Comparison of ENCODE assay signal across 1 cellular context in the genomic region with DNA sequence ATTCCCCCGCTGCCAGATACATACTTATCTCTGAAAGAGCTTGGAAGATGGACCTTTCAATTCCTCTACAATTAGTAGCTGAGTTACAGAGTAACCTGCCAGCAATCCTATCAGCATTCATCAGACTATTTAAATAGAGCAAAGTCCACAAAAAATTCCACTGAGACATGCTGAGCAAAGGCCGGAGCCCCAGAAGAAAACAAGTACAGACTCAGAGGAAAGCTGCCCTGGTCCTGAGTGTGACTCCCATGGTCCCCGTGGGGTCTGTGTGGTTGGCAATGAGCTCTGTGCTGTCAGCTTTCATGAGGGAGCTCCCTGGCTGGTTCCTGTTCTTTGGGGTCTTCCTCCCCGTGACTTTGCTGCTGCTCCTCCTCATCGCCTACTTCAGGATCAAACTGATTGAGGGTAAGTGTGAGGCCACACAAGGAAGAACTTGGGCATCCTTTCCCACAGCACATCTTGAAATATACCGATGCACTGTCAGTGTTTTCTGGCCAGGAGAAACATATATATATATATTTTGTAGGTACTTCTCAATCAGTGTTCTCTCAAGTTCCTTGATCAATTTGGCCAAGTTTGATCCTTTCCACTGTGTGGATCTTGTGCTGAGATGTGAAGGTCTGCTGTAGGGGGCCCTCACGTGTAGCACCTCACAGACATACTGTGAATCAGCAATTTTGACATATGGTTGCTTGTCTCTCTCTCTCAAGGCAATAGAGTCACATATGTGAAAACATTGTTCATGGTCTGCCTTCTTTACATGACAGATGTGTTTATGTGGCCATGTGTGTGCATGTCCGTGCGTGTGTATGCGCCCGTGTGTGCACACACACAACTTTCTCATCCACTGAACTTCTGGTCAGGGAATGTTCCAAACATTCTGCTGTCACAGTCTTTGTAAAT.
TF ChIP-seq lines count a peak whose summit lies in the region.

SMLR1 (plus strand) TSS at position 160 of the 903 bp plus-strand sequence; CDS start at position 168, 8 bp downstream.

TF ChIP-seq in HepG2, 621 proteins besides CTCF, POLR2A, EP300 and RAD21 (continued from another document):
- TF ChIP-seq KLF9 (CRISPR knock-in tag; IDR thresholded peaks at IDR 0.05; ENCODE audit: low read depth) (no peak), NONO (IDR thresholded peaks at IDR 0.05) (no peak), NONO (CRISPR knock-in tag; conservative IDR thresholded peaks at IDR 0.05) (0 out of 2 replicates have a peak, but pooled peaks have one; percentile 16), FOXO1 (CRISPR knock-in tag; IDR thresholded peaks at IDR 0.05) (peak; percentile 89), FOXK2 (IDR thresholded peaks at IDR 0.05) (peak; percentile 77), KLF12 (CRISPR knock-in tag; IDR thresholded peaks at IDR 0.05; ENCODE audit: borderline replicate concordance) (no peak), ZBTB7B (CRISPR knock-in tag; IDR thresholded peaks at IDR 0.05) (peak; percentile 80; the same call in 1 of the 2 replicates), SRY (CRISPR knock-in tag; IDR thresholded peaks at IDR 0.05) (peak; percentile 47; the same call in 1 of the 2 replicates), MTERF4 (CRISPR knock-in tag; IDR thresholded peaks at IDR 0.05) (peak; percentile 94), ZNF672 (CRISPR knock-in tag; IDR thresholded peaks at IDR 0.05) (no peak), HOXA5 (CRISPR knock-in tag; IDR thresholded peaks at IDR 0.05) (peak; percentile 58; the same call in 1 of the 2 replicates), ZNF546 (CRISPR knock-in tag; conservative IDR thresholded peaks at IDR 0.05) (no peak), ZNF550 (CRISPR knock-in tag; IDR thresholded peaks at IDR 0.05; ENCODE audit: borderline replicate concordance) (no peak), MLLT10 (CRISPR knock-in tag; IDR thresholded peaks at IDR 0.05) (no peak), ZNF589 (CRISPR knock-in tag; conservative IDR thresholded peaks at IDR 0.05) (no peak), ATM (IDR thresholded peaks at IDR 0.05; ENCODE audit: borderline replicate concordance) (no peak), ZNF260 (CRISPR knock-in tag; IDR thresholded peaks at IDR 0.05; ENCODE audit: borderline replicate concordance, low read depth) (no peak), HDAC6 (IDR thresholded peaks at IDR 0.05; ENCODE audit: low read depth, low read length) (no peak; the same call in 1 of the 2 replicates), ZMYM2 (CRISPR knock-in tag; IDR thresholded peaks at IDR 0.05) (no peak; the same call in 1 of the 2 replicates), RAD51 (IDR thresholded peaks at IDR 0.05; ENCODE audit: borderline replicate concordance) (no peak), BHLHE40 (IDR thresholded peaks at IDR 0.05; ENCODE audit: low read length) (peak; percentile 73)
- TF ChIP-seq, protein P1, sequence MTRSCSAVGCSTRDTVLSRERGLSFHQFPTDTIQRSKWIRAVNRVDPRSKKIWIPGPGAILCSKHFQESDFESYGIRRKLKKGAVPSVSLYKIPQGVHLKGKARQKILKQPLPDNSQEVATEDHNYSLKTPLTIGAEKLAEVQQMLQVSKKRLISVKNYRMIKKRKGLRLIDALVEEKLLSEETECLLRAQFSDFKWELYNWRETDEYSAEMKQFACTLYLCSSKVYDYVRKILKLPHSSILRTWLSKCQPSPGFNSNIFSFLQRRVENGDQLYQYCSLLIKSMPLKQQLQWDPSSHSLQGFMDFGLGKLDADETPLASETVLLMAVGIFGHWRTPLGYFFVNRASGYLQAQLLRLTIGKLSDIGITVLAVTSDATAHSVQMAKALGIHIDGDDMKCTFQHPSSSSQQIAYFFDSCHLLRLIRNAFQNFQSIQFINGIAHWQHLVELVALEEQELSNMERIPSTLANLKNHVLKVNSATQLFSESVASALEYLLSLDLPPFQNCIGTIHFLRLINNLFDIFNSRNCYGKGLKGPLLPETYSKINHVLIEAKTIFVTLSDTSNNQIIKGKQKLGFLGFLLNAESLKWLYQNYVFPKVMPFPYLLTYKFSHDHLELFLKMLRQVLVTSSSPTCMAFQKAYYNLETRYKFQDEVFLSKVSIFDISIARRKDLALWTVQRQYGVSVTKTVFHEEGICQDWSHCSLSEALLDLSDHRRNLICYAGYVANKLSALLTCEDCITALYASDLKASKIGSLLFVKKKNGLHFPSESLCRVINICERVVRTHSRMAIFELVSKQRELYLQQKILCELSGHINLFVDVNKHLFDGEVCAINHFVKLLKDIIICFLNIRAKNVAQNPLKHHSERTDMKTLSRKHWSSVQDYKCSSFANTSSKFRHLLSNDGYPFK (CRISPR knock-in tag; IDR thresholded peaks at IDR 0.05; ENCODE audit: borderline replicate concordance): no peak
- TF ChIP-seq, protein P2, sequence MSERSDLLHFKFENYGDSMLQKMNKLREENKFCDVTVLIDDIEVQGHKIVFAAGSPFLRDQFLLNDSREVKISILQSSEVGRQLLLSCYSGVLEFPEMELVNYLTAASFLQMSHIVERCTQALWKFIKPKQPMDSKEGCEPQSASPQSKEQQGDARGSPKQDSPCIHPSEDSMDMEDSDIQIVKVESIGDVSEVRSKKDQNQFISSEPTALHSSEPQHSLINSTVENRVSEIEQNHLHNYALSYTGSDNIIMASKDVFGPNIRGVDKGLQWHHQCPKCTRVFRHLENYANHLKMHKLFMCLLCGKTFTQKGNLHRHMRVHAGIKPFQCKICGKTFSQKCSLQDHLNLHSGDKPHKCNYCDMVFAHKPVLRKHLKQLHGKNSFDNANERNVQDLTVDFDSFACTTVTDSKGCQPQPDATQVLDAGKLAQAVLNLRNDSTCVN (CRISPR knock-in tag; IDR thresholded peaks at IDR 0.05; ENCODE audit: borderline replicate concordance): peak; percentile 16; the same call in 1 of the 2 replicates
